17 cellular contexts compared by ENCODE assay signal in genomic region chr12:115464008-115464672, GRCh38.
"Had no signal": no experiment of that assay in that cellular context is flagged by ENCODE, and none has a peak within 500 bp of the region (broad histone marks: within the 10 kb centered on the region; RNA-seq: fewer than 3 reads in every experiment).

No MANE protein-coding gene starts in this region.

- H3K27ac Mint-ChIP-seq: activated T-cell treated with anti-CD3 and anti-CD28 coated beads, Interleukin-2, amount 50 U/mL, for 72 hours; dendritic cell treated with granulocyte-macrophage colony-stimulating factor and Interleukin-4, amounts not matched to agents 40 ng/mL and 50 ng/mL, for 4 days; natural killer cell treated with Interleukin-12 subunit alpha and Interleukin-12 subunit beta and Interleukin-15 and Interleukin-18, amount 100 ng/mL, for 72 hours had no signal

- H3K9me3 ChIP-seq: thyroid gland had no signal

- ATAC-seq: activated T-cell treated with anti-CD3 and anti-CD28 coated beads, Interleukin-2, amount 50 U/mL, for 72 hours; natural killer cell treated with Interleukin-12 subunit alpha and Interleukin-12 subunit beta and Interleukin-15 and Interleukin-18, amount 100 ng/mL, for 72 hours had no signal

- H3K36me3 ChIP-seq: ascending aorta, thyroid gland, WERI-Rb-1 had no signal

- H3K4me3 ChIP-seq: ascending aorta, thyroid gland had no signal

- DNase-seq: activated CD4-positive, alpha-beta T cell treated with anti-CD3 and anti-CD28 coated beads, Interleukin-2, amount 50 U/mL, for 4 hours; activated effector memory CD4-positive, alpha-beta T cell treated with anti-CD3 and anti-CD28 coated beads, Interleukin-2, amount 50 U/mL, for 16 hours; activated naive CD4-positive, alpha-beta T cell treated with anti-CD3 and anti-CD28 coated beads, Interleukin-2, amount 50 U/mL, for 16 hours; activated T-cell treated with anti-CD3 and anti-CD28 coated beads, Interleukin-2, amount 50 U/mL, for 72 hours; effector memory CD4-positive, alpha-beta T cell; foreskin fibroblast; mesendoderm; stimulated activated CD4-positive, alpha-beta T cell treated with anti-CD3 and anti-CD28 coated beads, Interleukin-12 subunit alpha, Interleukin-12 subunit beta, amount 100 ng/mL, for 4 hours; stimulated activated CD4-positive, alpha-beta T cell treated with anti-CD3 and anti-CD28 coated beads, Interleukin-1b, Interleukin-23, amount 100 ng/mL, for 48 hours; stimulated activated naive CD4-positive, alpha-beta T cell treated with Interleukin-2 at 50 U/mL for 16 hours; SW 1271; T-helper 2 cell; thyroid gland; WERI-Rb-1 had no signal

- H3K4me3 Mint-ChIP-seq: activated T-cell treated with anti-CD3 and anti-CD28 coated beads, Interleukin-2, amount 50 U/mL, for 72 hours; dendritic cell treated with granulocyte-macrophage colony-stimulating factor and Interleukin-4, amounts not matched to agents 40 ng/mL and 50 ng/mL, for 4 days; natural killer cell treated with Interleukin-12 subunit alpha and Interleukin-12 subunit beta and Interleukin-15 and Interleukin-18, amount 100 ng/mL, for 72 hours had no signal

- H3K4me1 ChIP-seq: ascending aorta, thyroid gland had no signal

- H3K27me3 Mint-ChIP-seq: natural killer cell treated with Interleukin-12 subunit alpha and Interleukin-12 subunit beta and Interleukin-15 and Interleukin-18, amount 100 ng/mL, for 72 hours had no signal

- H3K9me3 Mint-ChIP-seq: dendritic cell treated with granulocyte-macrophage colony-stimulating factor and Interleukin-4, amounts not matched to agents 40 ng/mL and 50 ng/mL, for 4 days had no signal

- H3K36me3 Mint-ChIP-seq: natural killer cell treated with Interleukin-12 subunit alpha and Interleukin-12 subunit beta and Interleukin-15 and Interleukin-18, amount 100 ng/mL, for 72 hours had no signal
